ENCODE assay signal across 12 cellular contexts in genomic region chr14:55546212-55546874, GRCh38. TPM values are rescaled to one million over a fixed set of nuclear protein-coding genes. Genes with fewer than 3 reads are reported as not detected.
A peak's percentile ranks its signal among the peaks of the same experiment; 100 is the strongest.
DNase-seq lines count a peak whose midpoint lies in the region; ATAC-seq and TF ChIP-seq lines count a peak whose summit lies in the region.
"Had no signal": no experiment of that assay in that cellular context is flagged by ENCODE, and none has a peak within 500 bp of the region (broad histone marks: within the 10 kb centered on the region; RNA-seq: fewer than 3 reads in every experiment).

No MANE protein-coding gene starts in this region.

- H3K4me3 Mint-ChIP-seq in WTC11: no peak overlapping the region
- H3K4me3 Mint-ChIP-seq: activated T-helper 1 cell treated with anti-CD3 and anti-CD28 coated beads, Interleukin-12 subunit alpha, Interleukin-12 subunit beta, Interleukin-2, Interleukin-4 antibody, amounts not matched to agents 30 ng/mL and 10 ng/mL and 1 ng/mL, durations not matched to agents 14 hours and 24 hours and 36 hours had no signal

- H3K27me3 Mint-ChIP-seq in WTC11 (ENCODE audit: low read depth): no peaks in the 10 kb centered on the region

- in situ Hi-C loops in brain microvascular endothelial cell (cut with HindIII; ENCODE audit: low pct_ligation_motif_present, low sequenced_read_pairs): no loop called here

- H3K4me1 Mint-ChIP-seq in WTC11: no peaks in the 10 kb centered on the region

- H3K27me3 ChIP-seq in brain microvascular endothelial cell (replicated peaks): no peaks in the 10 kb centered on the region

- H3K4me3 ChIP-seq in brain microvascular endothelial cell (ENCODE audit: low read depth, low read length): no peak overlapping the region

- peak; percentile 24 for DNase-seq in NCI-H446 treated with DMSO at 0.1 percent for 48 hours (lab: John Stamatoyannopoulos, UW)
- no peak for DNase-seq in WTC11 (ENCODE audit: low spot score)
- no peak for DNase-seq in NK-92 (lab: John Stamatoyannopoulos, UW; ENCODE audit: unreplicated experiment)
- no peak for DNase-seq in brain microvascular endothelial cell
- no peak for DNase-seq in midbrain (lab: John Stamatoyannopoulos, UW)
- DNase-seq: DMS 273 treated with DMSO at 0.1 percent for 48 hours, foreskin fibroblast, NCI-H1436 treated with DMSO at 0.1 percent for 48 hours had no signal

- H3K36me3 Mint-ChIP-seq in WTC11: no peaks in the 10 kb centered on the region

- no peaks in the 10 kb centered on the region for H3K36me3 ChIP-seq in brain microvascular endothelial cell (replicated peaks)

- TF ChIP-seq CTCF in WTC11 (IDR thresholded peaks at IDR 0.05) (no peak), brain microvascular endothelial cell (IDR thresholded peaks at IDR 0.05; ENCODE audit: low read depth, low read length, missing control alignments) (no peak)

- ATAC-seq in GM18517 (IDR thresholded peaks at IDR 0.05; ENCODE audit: unreplicated experiment) (peak; percentile 66), GM19468 (IDR thresholded peaks at IDR 0.05; ENCODE audit: extremely low read depth, unreplicated experiment) (peak; percentile 57), HG02943 (IDR thresholded peaks at IDR 0.05; ENCODE audit: low read depth, unreplicated experiment) (peak; percentile 63), WTC11 (no peak)

- no peak overlapping the region for H3K27ac Mint-ChIP-seq in WTC11
- H3K27ac Mint-ChIP-seq: activated T-helper 1 cell treated with anti-CD3 and anti-CD28 coated beads, Interleukin-12 subunit alpha, Interleukin-12 subunit beta, Interleukin-2, Interleukin-4 antibody, amounts not matched to agents 30 ng/mL and 10 ng/mL and 1 ng/mL, durations not matched to agents 14 hours and 24 hours and 36 hours had no signal

- H3K27ac ChIP-seq in brain microvascular endothelial cell: no peak overlapping the region

- POLR2A ChIA-PET in WTC11 (lab: Charles Lee): interaction anchor here (1.0 kb wide), 1 partner anchor 15 kb away, joined by 4 read pairs; no protein-coding TSS in a partner anchor

- no peaks in the 10 kb centered on the region for H3K9me3 Mint-ChIP-seq in WTC11
- H3K9me3 Mint-ChIP-seq: activated T-helper 1 cell treated with anti-CD3 and anti-CD28 coated beads, Interleukin-12 subunit alpha, Interleukin-12 subunit beta, Interleukin-2, Interleukin-4 antibody, amounts not matched to agents 30 ng/mL and 10 ng/mL and 1 ng/mL, durations not matched to agents 14 hours and 24 hours and 36 hours had no signal

- CTCF ChIA-PET in WTC11 (lab: Charles Lee): interaction anchor here (1.0 kb wide), 1 partner anchor 100 kb away, joined by 3 read pairs; no protein-coding TSS in a partner anchor

TF ChIP-seq in WTC11, 78 proteins besides CTCF, POLR2A, EP300 and RAD21:
- TF ChIP-seq ZBTB21 (CRISPR knock-in tag; IDR thresholded peaks at IDR 0.05; ENCODE audit: borderline replicate concordance) (no peak), JUN (CRISPR knock-in tag; IDR thresholded peaks at IDR 0.05) (no peak), MLX (CRISPR knock-in tag; IDR thresholded peaks at IDR 0.05) (no peak), ZNF423 (CRISPR knock-in tag; IDR thresholded peaks at IDR 0.05) (no peak), ERG (CRISPR knock-in tag; IDR thresholded peaks at IDR 0.05) (no peak), MAX (CRISPR knock-in tag; IDR thresholded peaks at IDR 0.05) (no peak)

RNA-seq across cellular contexts. Expression of gene KTN1, which starts 33.7 kb away (rescaled TPM):
- total RNA-seq in WTC11 (2021): 122 to 125 TPM (median 123 TPM) in 3 replicates
